In genomic region chr3:156762631-156763185, GRCh38 we compare ENCODE assay signal across 17 cellular contexts.
DNase-seq lines count a peak whose midpoint lies in the region; ATAC-seq and TF ChIP-seq lines count a peak whose summit lies in the region.
"Had no signal": no experiment of that assay in that cellular context is flagged by ENCODE, and none has a peak within 500 bp of the region (broad histone marks: within the 10 kb centered on the region; RNA-seq: fewer than 3 reads in every experiment).

No MANE protein-coding gene starts in this region.

- CTCF ChIA-PET in CD4-positive, alpha-beta memory T cell (lab: Charles Lee; ENCODE audit: partially characterized antibody): interaction anchor here (1.0 kb wide), 1 partner anchor 375 kb away, joined by 3 read pairs; no protein-coding TSS in a partner anchor

- H3K27me3 Mint-ChIP-seq in CD4-positive, alpha-beta memory T cell: no peaks in the 10 kb centered on the region
- no peaks in the 10 kb centered on the region for H3K27me3 Mint-ChIP-seq in natural killer cell (ENCODE audit: low read depth in 2 of 2)
- H3K27me3 Mint-ChIP-seq: activated B cell treated with CpG ODN at 0.5 μM for 24 hours; activated T-cell treated with anti-CD3 and anti-CD28 coated beads, Interleukin-2, amount 50 U/mL, for 24 hours; CD4-positive, CD25-positive, alpha-beta regulatory T cell; progenitor cell of endocrine pancreas had no signal

- H3K4me3 ChIP-seq in AG09309 (ENCODE audit: control insufficient read depth, low read depth, low read length): no peak overlapping the region
- no peak overlapping the region for H3K4me3 ChIP-seq in LNCaP clone FGC (ENCODE audit: low read depth, low read length)
- H3K4me3 ChIP-seq in epithelial cell of esophagus (ENCODE audit: low read length): no peak overlapping the region
- no peak overlapping the region for H3K4me3 ChIP-seq in muscle layer of duodenum (ENCODE audit: low read depth in 1 of 2, low read length in 2 of 2)
- no peak overlapping the region for H3K4me3 ChIP-seq in CD4-positive, alpha-beta memory T cell (ENCODE audit: low read length in 2 of 2)
- H3K4me3 ChIP-seq: body of pancreas, esophagus squamous epithelium had no signal

- peaks cover 0 to 2% (median 0%) of the 10 kb centered on the region in 4 donors for H3K4me1 Mint-ChIP-seq in CD4-positive, alpha-beta memory T cell
- peaks cover 0 to 5% of the 10 kb centered on the region in 2 donors for H3K4me1 Mint-ChIP-seq in natural killer cell
- H3K4me1 Mint-ChIP-seq: activated B cell treated with CpG ODN at 0.5 μM for 24 hours; CD4-positive, CD25-positive, alpha-beta regulatory T cell had no signal

- H3K36me3 ChIP-seq in muscle layer of duodenum (ENCODE audit: control insufficient read depth in 1 of 2, insufficient read depth in 2 of 2, low read length in 2 of 2): no peaks in the 10 kb centered on the region
- H3K36me3 ChIP-seq in CD4-positive, alpha-beta memory T cell (ENCODE audit: insufficient read depth, low read length): no peaks in the 10 kb centered on the region
- H3K36me3 ChIP-seq: esophagus squamous epithelium had no signal

- H3K27ac Mint-ChIP-seq in CD4-positive, alpha-beta memory T cell: no peak overlapping the region
- H3K27ac Mint-ChIP-seq in natural killer cell: no peak overlapping the region
- H3K27ac Mint-ChIP-seq: activated B cell treated with CpG ODN at 0.5 μM for 24 hours; activated T-cell treated with anti-CD3 and anti-CD28 coated beads, Interleukin-2, amount 50 U/mL, for 24 hours; CD4-positive, CD25-positive, alpha-beta regulatory T cell; progenitor cell of endocrine pancreas had no signal

- peaks cover 4 to 10% of the 10 kb centered on the region in 2 donors for H3K4me1 ChIP-seq in muscle layer of duodenum (ENCODE audit: control insufficient read depth in 1 of 2, insufficient read depth in 2 of 2, low read length in 2 of 2)
- H3K4me1 ChIP-seq in CD4-positive, alpha-beta memory T cell (ENCODE audit: insufficient read depth, low read length): no peaks in the 10 kb centered on the region
- H3K4me1 ChIP-seq: body of pancreas had no signal

- peak; percentile 94 for DNase-seq in AG09309 (ENCODE audit: low read depth)
- peak; percentile 10 for DNase-seq in LNCaP clone FGC (ENCODE audit: low read depth)
- DNase-seq in epithelial cell of esophagus (ENCODE audit: low read depth): peak; percentile 41
- DNase-seq in NCI-H187 treated with DMSO at 0.1 percent for 48 hours (lab: John Stamatoyannopoulos, UW): no peak
- no peak for DNase-seq in G401 (ENCODE audit: low spot score)
- DNase-seq in CD4-positive, alpha-beta memory T cell: no peak
- no peak for DNase-seq in natural killer cell
- DNase-seq: activated B cell treated with CpG ODN at 0.5 μM for 24 hours; activated T-cell treated with anti-CD3 and anti-CD28 coated beads, Interleukin-2, amount 50 U/mL, for 24 hours; CD4-positive, CD25-positive, alpha-beta regulatory T cell; esophagus squamous epithelium; KG1; left colon; NCI-H226 had no signal

- no peaks in the 10 kb centered on the region for H3K36me3 Mint-ChIP-seq in CD4-positive, alpha-beta memory T cell
- no peaks in the 10 kb centered on the region for H3K36me3 Mint-ChIP-seq in natural killer cell
- H3K36me3 Mint-ChIP-seq: CD4-positive, CD25-positive, alpha-beta regulatory T cell had no signal

- no peak for ATAC-seq in natural killer cell
- ATAC-seq: body of pancreas, left colon had no signal

- H3K27ac ChIP-seq in muscle layer of duodenum (ENCODE audit: low read length): peak overlapping the region; percentile 18
- H3K27ac ChIP-seq in CD4-positive, alpha-beta memory T cell (ENCODE audit: low read depth, low read length): no peak overlapping the region
- H3K27ac ChIP-seq: body of pancreas, esophagus squamous epithelium had no signal

- POLR2A ChIA-PET in CD4-positive, alpha-beta memory T cell (lab: Charles Lee; ENCODE audit: partially characterized antibody): interaction anchor here (1.3 kb wide), 1 partner anchor 55 kb away, joined by 3 read pairs; no protein-coding TSS in a partner anchor

- intact Hi-C loops in CD4-positive, alpha-beta memory T cell (cut with micrococcal nuclease): no loop called here
- intact Hi-C loops in natural killer cell (cut with micrococcal nuclease): no loop called here

- no peaks in the 10 kb centered on the region for H3K27me3 ChIP-seq in muscle layer of duodenum (ENCODE audit: low read depth, low read length)
- no peaks in the 10 kb centered on the region for H3K27me3 ChIP-seq in CD4-positive, alpha-beta memory T cell (ENCODE audit: insufficient read depth, low read length)
- H3K27me3 ChIP-seq: body of pancreas, esophagus squamous epithelium had no signal

- TF ChIP-seq CTCF in AG09309 (IDR thresholded peaks at IDR 0.05; ENCODE audit: control insufficient read depth, insufficient read depth, low read depth, low read length, missing control alignments) (no peak), LNCaP clone FGC (IDR thresholded peaks at IDR 0.05; ENCODE audit: control insufficient read depth, extremely low read depth, insufficient read depth) (no peak), epithelial cell of esophagus (IDR thresholded peaks at IDR 0.05; ENCODE audit: insufficient read depth, low read depth, low read length, missing control alignments) (no peak), natural killer cell (IDR thresholded peaks at IDR 0.05) (no peak)

- in situ Hi-C loops in G401 (cut with HindIII; ENCODE audit: low sequenced_read_pairs): no loop called here

- no peaks in the 10 kb centered on the region for H3K9me3 ChIP-seq in muscle layer of duodenum (ENCODE audit: control insufficient read depth in 1 of 2, low read length in 2 of 2)
- H3K9me3 ChIP-seq in CD4-positive, alpha-beta memory T cell (ENCODE audit: control insufficient read depth in 1 of 2, low read length in 2 of 2): no peaks in the 10 kb centered on the region
- H3K9me3 ChIP-seq: body of pancreas, esophagus squamous epithelium had no signal

- H3K4me3 Mint-ChIP-seq in CD4-positive, alpha-beta memory T cell: no peak overlapping the region
- no peak overlapping the region for H3K4me3 Mint-ChIP-seq in natural killer cell
- H3K4me3 Mint-ChIP-seq: activated B cell treated with CpG ODN at 0.5 μM for 24 hours; activated T-cell treated with anti-CD3 and anti-CD28 coated beads, Interleukin-2, amount 50 U/mL, for 24 hours; CD4-positive, CD25-positive, alpha-beta regulatory T cell had no signal

- no peaks in the 10 kb centered on the region for H3K9me3 Mint-ChIP-seq in CD4-positive, alpha-beta memory T cell
- H3K9me3 Mint-ChIP-seq in natural killer cell: no peaks in the 10 kb centered on the region
- H3K9me3 Mint-ChIP-seq: activated B cell treated with CpG ODN at 0.5 μM for 24 hours; CD4-positive, CD25-positive, alpha-beta regulatory T cell had no signal

Comparison
In these comparisons a context has a peak if more than half of its experiments do, and no peak if none do; other contexts are left out.
1. DNase-seq: peak in AG09309 (single experiment), LNCaP clone FGC (single experiment) and epithelial cell of esophagus (single experiment); none in NCI-H187 treated with DMSO at 0.1 percent for 48 hours (single experiment), G401 (single experiment), CD4-positive, alpha-beta memory T cell (0 of 5) and natural killer cell (single experiment).